26 cellular contexts compared by ENCODE assay signal in the genomic region with DNA sequence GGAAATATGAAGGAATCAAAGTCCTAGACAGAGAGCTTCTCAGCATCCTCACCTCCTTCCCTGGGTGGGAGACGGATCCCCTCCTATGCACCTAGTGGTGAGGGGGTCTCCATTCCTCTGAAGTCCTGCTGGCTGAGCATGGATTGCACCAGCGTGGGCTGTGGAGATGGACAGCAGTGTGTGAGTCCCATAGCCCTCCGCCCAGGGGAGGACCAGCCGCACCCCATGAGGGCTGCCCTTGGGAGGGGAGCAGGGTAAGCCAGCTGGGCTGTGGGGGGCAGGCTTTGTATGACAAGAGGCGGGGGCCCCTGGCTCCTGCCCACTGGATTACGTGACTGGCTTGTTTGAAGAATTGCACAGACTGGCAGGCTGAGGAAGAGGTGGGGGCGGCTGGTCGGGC.
"Had no signal": no experiment of that assay in that cellular context is flagged by ENCODE, and none has a peak within 500 bp of the region (broad histone marks: within the 10 kb centered on the region; RNA-seq: fewer than 3 reads in every experiment).

No MANE protein-coding gene starts in this region.

- H2AFZ ChIP-seq: parathyroid adenoma had no signal

- H3K27ac Mint-ChIP-seq: naive B cell; nephron progenitor cell; progenitor cell of endocrine pancreas; stimulated activated naive B cell treated with anti-CD40 and anti-IgM and Interleukin-4, amounts not matched to agents 10 μg/mL and 1 μg/mL and 100 μg/mL, for 72 hours; stimulated activated naive CD8-positive, alpha-beta T cell treated with anti-CD3 and anti-CD28 coated beads, Interleukin-15, Interleukin-2, amounts not matched to agents 100 ng/mL and 50 ng/mL, for 24 hours; type B pancreatic cell had no signal

- H3K9me3 Mint-ChIP-seq: naive B cell; nephron progenitor cell; neural crest cell; stimulated activated naive CD8-positive, alpha-beta T cell treated with anti-CD3 and anti-CD28 coated beads, Interleukin-15, Interleukin-2, amounts not matched to agents 100 ng/mL and 50 ng/mL, for 24 hours; type B pancreatic cell had no signal

- H3K4me1 ChIP-seq: parathyroid adenoma, psoas muscle, right lobe of liver, sigmoid colon, stomach, thyroid gland, tibial nerve, uterus had no signal

- DNase-seq: naive B cell; naive thymus-derived CD8-positive, alpha-beta T cell; nephron progenitor cell; occipital lobe; ovary; psoas muscle; right cardiac atrium; right lobe of liver; sigmoid colon; small intestine; stimulated activated CD4-positive, alpha-beta T cell treated with anti-CD3 and anti-CD28 coated beads, Interleukin-15, amount 100 ng/mL, for 24 hours; stimulated activated CD4-positive, alpha-beta T cell treated with anti-CD3 and anti-CD28 coated beads, Interleukin-2, amount 100 ng/mL, for 24 hours; stimulated activated CD4-positive, alpha-beta T cell treated with anti-CD3 and anti-CD28 coated beads, Interleukin-2, amount 100 ng/mL, for 48 hours; stimulated activated CD4-positive, alpha-beta T cell treated with anti-CD3 and anti-CD28 coated beads, Interleukin-4, amount 100 ng/mL, for 24 hours; stimulated activated naive B cell treated with anti-CD40 and anti-IgM and Interleukin-4, amounts not matched to agents 10 μg/mL and 1 μg/mL and 100 μg/mL, for 72 hours; stimulated activated naive CD4-positive, alpha-beta T cell treated with Interleukin-2 at 50 U/mL for 16 hours; stomach; thyroid gland; uterus had no signal

- ATAC-seq: naive thymus-derived CD8-positive, alpha-beta T cell; psoas muscle; stimulated activated naive B cell treated with anti-CD40 and anti-IgM and Interleukin-4, amounts not matched to agents 10 μg/mL and 1 μg/mL and 100 μg/mL, for 72 hours had no signal

- H3K4me3 Mint-ChIP-seq: naive B cell; naive thymus-derived CD8-positive, alpha-beta T cell; nephron progenitor cell; neural crest cell; stimulated activated naive B cell treated with anti-CD40 and anti-IgM and Interleukin-4, amounts not matched to agents 10 μg/mL and 1 μg/mL and 100 μg/mL, for 72 hours; stimulated activated naive CD8-positive, alpha-beta T cell treated with anti-CD3 and anti-CD28 coated beads, Interleukin-15, Interleukin-2, amounts not matched to agents 100 ng/mL and 50 ng/mL, for 24 hours; type B pancreatic cell had no signal

- H3K27me3 Mint-ChIP-seq: naive thymus-derived CD8-positive, alpha-beta T cell; stimulated activated naive B cell treated with anti-CD40 and anti-IgM and Interleukin-4, amounts not matched to agents 10 μg/mL and 1 μg/mL and 100 μg/mL, for 72 hours; stimulated activated naive CD8-positive, alpha-beta T cell treated with anti-CD3 and anti-CD28 coated beads, Interleukin-15, Interleukin-2, amounts not matched to agents 100 ng/mL and 50 ng/mL, for 24 hours had no signal

- H3K36me3 Mint-ChIP-seq: naive B cell; stimulated activated naive B cell treated with anti-CD40 and anti-IgM and Interleukin-4, amounts not matched to agents 10 μg/mL and 1 μg/mL and 100 μg/mL, for 72 hours; type B pancreatic cell had no signal

- H3K79me2 ChIP-seq: parathyroid adenoma had no signal

- H3K27ac ChIP-seq: ovary, parathyroid adenoma, psoas muscle, right lobe of liver, sigmoid colon, stomach, thoracic aorta, thyroid gland, tibial nerve, uterus had no signal

- H3K4me3 ChIP-seq: ovary, psoas muscle, right lobe of liver, sigmoid colon, stomach, thoracic aorta, thyroid gland, tibial nerve, uterus had no signal

- H3K36me3 ChIP-seq: ovary, right lobe of liver, sigmoid colon, stomach, thoracic aorta, thyroid gland, tibial nerve, uterus had no signal

- H3K4me1 Mint-ChIP-seq: naive B cell; nephron progenitor cell; neural crest cell; stimulated activated naive B cell treated with anti-CD40 and anti-IgM and Interleukin-4, amounts not matched to agents 10 μg/mL and 1 μg/mL and 100 μg/mL, for 72 hours had no signal

- H3K9ac ChIP-seq: parathyroid adenoma had no signal

- H3K9me3 ChIP-seq: ovary, psoas muscle, right lobe of liver, sigmoid colon, stomach, thoracic aorta, thyroid gland, tibial nerve, uterus had no signal

- H3K27me3 ChIP-seq: ovary, right lobe of liver, sigmoid colon, thyroid gland, tibial nerve, uterus had no signal
